In genomic region chr2:109239720-109240119, GRCh38 we compare ENCODE assay signal across 13 cellular contexts.
DNase-seq lines count a peak whose midpoint lies in the region; ATAC-seq, FAIRE-seq and TF ChIP-seq lines count a peak whose summit lies in the region.
"Had no signal": no experiment of that assay in that cellular context is flagged by ENCODE, and none has a peak within 500 bp of the region (broad histone marks: within the 10 kb centered on the region; RNA-seq: fewer than 3 reads in every experiment).

No MANE protein-coding gene starts in this region.

- H3K4me3 ChIP-seq in BLaER1 = no peak overlapping the region; the same call in 1 of the 2 replicates
- no peak overlapping the region for H3K4me3 ChIP-seq in gastrocnemius medialis

- H3K9me3 ChIP-seq in BLaER1 = no peaks in the 10 kb centered on the region
- no peaks in the 10 kb centered on the region for H3K9me3 ChIP-seq in gastrocnemius medialis

- peaks cover 35 to 82% (median 46%) of the 10 kb centered on the region in 3 donors for H3K4me1 Mint-ChIP-seq in naive B cell

- in situ Hi-C loops in gastrocnemius medialis (cut with MboI; ENCODE audit: low sequenced_read_pairs in 4 of 4) = no loop called here

- peaks cover 4% of the 10 kb centered on the region; the same call in 1 of the 2 replicates for H4K20me1 ChIP-seq in BLaER1

- peaks cover 96% of the 10 kb centered on the region for H3K4me1 ChIP-seq in BLaER1
- peaks cover 29 to 48% of the 10 kb centered on the region in 2 donors for H3K4me1 ChIP-seq in gastrocnemius medialis

- peak overlapping the region in 4 of 6 donors; percentile 4 to 76 (median 50) for H3K27ac Mint-ChIP-seq in naive B cell
- H3K27ac Mint-ChIP-seq: activated CD4-positive, alpha-beta T cell treated with anti-CD3 and anti-CD28 coated beads, Interleukin-2, amount 10 ng/mL, durations not matched to agents 7 days and 5 days; activated naive CD4-positive, alpha-beta T cell treated with anti-CD3 and anti-CD28 coated beads for 36 hours had no signal

- H3K9ac ChIP-seq in BLaER1 = peak overlapping the region; percentile 74

- no peaks in the 10 kb centered on the region for H3K27me3 ChIP-seq in BLaER1
- no peaks in the 10 kb centered on the region for H3K27me3 ChIP-seq in gastrocnemius medialis

- no peaks in the 10 kb centered on the region for H3K36me3 ChIP-seq in BLaER1
- no peaks in the 10 kb centered on the region for H3K36me3 ChIP-seq in gastrocnemius medialis

- H3K4me3 Mint-ChIP-seq in naive B cell = no peak overlapping the region
- H3K4me3 Mint-ChIP-seq: activated CD4-positive, alpha-beta T cell treated with anti-CD3 and anti-CD28 coated beads, Interleukin-2, amount 10 ng/mL, durations not matched to agents 7 days and 5 days; activated naive CD4-positive, alpha-beta T cell treated with anti-CD3 and anti-CD28 coated beads for 36 hours had no signal

- no peak for FAIRE-seq in GM12892 (lab: Jason Lieb, UNC)

- peak; percentile 86 for DNase-seq in M059J (ENCODE audit: low read depth)
- DNase-seq in dedifferentiated amniotic fluid mesenchymal stem cell (ENCODE audit: extremely low spot score) = peak; percentile 33
- DNase-seq in naive B cell = no peak
- DNase-seq in NCI-H524 treated with DMSO at 0.1 percent for 48 hours (lab: John Stamatoyannopoulos, UW) = no peak
- DNase-seq in GM12892 (ENCODE audit: insufficient read length) = no peak
- DNase-seq in SHP77 treated with DMSO at 0.1 percent for 48 hours (lab: John Stamatoyannopoulos, UW) = no peak
- DNase-seq in gastrocnemius medialis = no peak
- DNase-seq: activated CD4-positive, alpha-beta T cell treated with anti-CD3 and anti-CD28 coated beads, Interleukin-2, amount 10 ng/mL, durations not matched to agents 7 days and 5 days; activated naive CD4-positive, alpha-beta T cell treated with anti-CD3 and anti-CD28 coated beads for 36 hours; KBM-7; left cardiac atrium; SHP77 had no signal

- no peaks in the 10 kb centered on the region for H3K9me3 Mint-ChIP-seq in naive B cell
- H3K9me3 Mint-ChIP-seq: activated CD4-positive, alpha-beta T cell treated with anti-CD3 and anti-CD28 coated beads, Interleukin-2, amount 10 ng/mL, durations not matched to agents 7 days and 5 days; activated naive CD4-positive, alpha-beta T cell treated with anti-CD3 and anti-CD28 coated beads for 36 hours had no signal

- no peak for TF ChIP-seq CTCF in gastrocnemius medialis (IDR thresholded peaks at IDR 0.05 in 4 of 5, conservative IDR thresholded peaks at IDR 0.05 in 1 of 5)

- H3K27me3 Mint-ChIP-seq in naive B cell = no peaks in the 10 kb centered on the region

- TF ChIP-seq POLR2A in GM12892 (IDR thresholded peaks at IDR 0.05; ENCODE audit: low read depth, low read length) = no peak
- TF ChIP-seq POLR2A in gastrocnemius medialis (IDR thresholded peaks at IDR 0.05) = no peak

- H3K27ac ChIP-seq in BLaER1 (peak overlapping the region; percentile 91), gastrocnemius medialis (no peak overlapping the region)

- ATAC-seq in naive B cell (ENCODE audit: low read depth in 2 of 2) = no peak
- no peak for ATAC-seq in gastrocnemius medialis

- H3K4me2 ChIP-seq in BLaER1 = peak overlapping the region; percentile 88

- H3K36me3 Mint-ChIP-seq in naive B cell = no peaks in the 10 kb centered on the region

- intact Hi-C loops in gastrocnemius medialis (cut with DNase I; ENCODE audit: low total_unique reads) = loop anchor here (5.0 kb wide), 2 partner anchors 67 to 83 kb away; no protein-coding TSS in a partner anchor

Comparison
In these comparisons a context has a peak if more than half of its experiments do, and no peak if none do; other contexts are left out.
1. DNase-seq: peak in M059J (single experiment) and dedifferentiated amniotic fluid mesenchymal stem cell (single experiment); none in naive B cell (single experiment), NCI-H524 treated with DMSO at 0.1 percent for 48 hours (single experiment), GM12892 (single experiment), SHP77 treated with DMSO at 0.1 percent for 48 hours (single experiment) and gastrocnemius medialis (0 of 2).